Comparison of ENCODE assay signal across 8 cellular contexts in the genomic region with DNA sequence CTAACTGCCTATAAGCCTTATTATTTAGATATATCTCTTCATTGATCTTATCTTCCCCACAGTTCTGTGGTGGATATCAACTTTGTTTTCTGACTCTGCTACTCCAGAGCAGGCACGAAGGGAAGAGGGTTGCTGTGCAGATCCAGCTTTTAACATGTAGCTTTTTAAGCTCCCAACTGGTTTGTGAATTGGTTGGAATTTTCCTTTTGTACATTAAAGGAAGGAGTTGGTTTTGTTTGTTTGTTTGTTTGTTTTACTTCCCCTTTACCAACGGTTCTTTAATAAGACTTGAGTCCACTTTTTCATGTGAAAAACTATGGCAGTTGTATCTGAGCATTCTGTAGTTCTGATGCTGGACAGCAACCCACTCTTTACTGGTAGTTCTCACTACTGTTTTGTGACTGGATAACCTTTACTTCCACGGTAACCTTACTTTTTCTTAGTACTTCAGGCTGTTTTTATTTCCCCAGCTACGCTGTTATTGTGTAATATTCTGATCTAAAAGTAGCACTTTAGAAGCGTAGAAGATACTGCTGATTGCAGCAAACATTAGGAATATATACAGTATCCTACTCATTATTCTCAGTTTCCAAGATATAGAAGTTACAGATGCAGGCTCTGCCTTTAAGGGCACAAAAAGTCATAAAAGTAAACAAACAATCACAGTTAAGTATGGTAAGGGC. TPM values are rescaled to one million over a fixed set of nuclear protein-coding genes. Genes with fewer than 3 reads are reported as not detected.
DNase-seq lines count a peak whose midpoint lies in the region; ATAC-seq and TF ChIP-seq lines count a peak whose summit lies in the region.

No MANE protein-coding gene starts in this region.

- POLR2A ChIA-PET in AG04450 (lab: Yijun Ruan, JAX): no interaction called here

- H3K36me3 ChIP-seq in HUES48 (ENCODE audit: control insufficient read depth, insufficient read depth, low read length) (peaks cover 13% of the 10 kb centered on the region; the same call in 1 of the 2 replicates), liver (ENCODE audit: control insufficient read depth in 4 of 4, insufficient read depth in 3 of 4, low read depth in 1 of 4, low read length in 3 of 4) (peaks cover 0 to 14% (median 2%) of the 10 kb centered on the region in 4 donors)
- H3K36me3 ChIP-seq in effector memory CD4-positive, alpha-beta T cell (ENCODE audit: control insufficient read depth, insufficient read depth, low read length): peaks cover 15% of the 10 kb centered on the region

- H3K36me3 Mint-ChIP-seq in activated T-helper 2 cell treated with anti-CD3 and anti-CD28 coated beads, Interferon-gamma antibody, Interleukin-2, Interleukin-4, amounts not matched to agents 10 μg/mL and 5 μg/mL and 100 μg/mL, durations not matched to agents 14 hours and 24 hours and 36 hours (ENCODE audit: low read depth): peaks cover 53% of the 10 kb centered on the region

- DNase-seq in AG04450 (ENCODE audit: low read depth, low spot score) (no peak), NCI-H1417 (lab: John Stamatoyannopoulos, UW) (no peak)
- no peak for DNase-seq in activated T-helper 2 cell treated with anti-CD3 and anti-CD28 coated beads, Interferon-gamma antibody, Interleukin-2, Interleukin-4, amounts not matched to agents 10 μg/mL and 5 μg/mL and 100 μg/mL, durations not matched to agents 14 hours and 24 hours and 36 hours (ENCODE audit: low spot score)
- DNase-seq in activated effector memory CD4-positive, alpha-beta T cell treated with anti-CD3 and anti-CD28 coated beads, Interleukin-2, amount 50 U/mL, for 16 hours: no peak
- DNase-seq in effector memory CD4-positive, alpha-beta T cell: no peak

- ATAC-seq in GM18502 (IDR thresholded peaks at IDR 0.05; ENCODE audit: poor library complexity, unreplicated experiment): no peak

- H3K27ac Mint-ChIP-seq in activated T-helper 2 cell treated with anti-CD3 and anti-CD28 coated beads, Interferon-gamma antibody, Interleukin-2, Interleukin-4, amounts not matched to agents 10 μg/mL and 5 μg/mL and 100 μg/mL, durations not matched to agents 14 hours and 24 hours and 36 hours: peak overlapping the region; percentile 96

- WGBS in liver: 17% methylated on average over 5 of the region's 5 CpGs

- no peak for TF ChIP-seq RAD21 in liver (IDR thresholded peaks at IDR 0.05)

- no peaks in the 10 kb centered on the region for H3K9me3 Mint-ChIP-seq in activated T-helper 2 cell treated with anti-CD3 and anti-CD28 coated beads, Interferon-gamma antibody, Interleukin-2, Interleukin-4, amounts not matched to agents 10 μg/mL and 5 μg/mL and 100 μg/mL, durations not matched to agents 14 hours and 24 hours and 36 hours

- peaks cover 39% of the 10 kb centered on the region for H3K4me1 Mint-ChIP-seq in activated T-helper 2 cell treated with anti-CD3 and anti-CD28 coated beads, Interferon-gamma antibody, Interleukin-2, Interleukin-4, amounts not matched to agents 10 μg/mL and 5 μg/mL and 100 μg/mL, durations not matched to agents 14 hours and 24 hours and 36 hours (ENCODE audit: low read depth)

- H3K4me3 Mint-ChIP-seq in activated T-helper 2 cell treated with anti-CD3 and anti-CD28 coated beads, Interferon-gamma antibody, Interleukin-2, Interleukin-4, amounts not matched to agents 10 μg/mL and 5 μg/mL and 100 μg/mL, durations not matched to agents 14 hours and 24 hours and 36 hours (ENCODE audit: low read depth): peak overlapping the region; percentile 99

- H3K9ac ChIP-seq in HUES48 (ENCODE audit: low read depth, low read length) (no peak overlapping the region), liver (ENCODE audit: low read depth in 1 of 2, low read length in 2 of 2) (no peak overlapping the region)

- H3K4me1 ChIP-seq in HUES48 (ENCODE audit: control insufficient read depth, insufficient read depth, low read length) (peaks cover 5% of the 10 kb centered on the region), liver (ENCODE audit: control insufficient read depth in 4 of 4, insufficient read depth in 4 of 4, low read length in 3 of 4) (peaks cover 1 to 47% (median 41%) of the 10 kb centered on the region in 4 donors)
- peaks cover 15% of the 10 kb centered on the region for H3K4me1 ChIP-seq in effector memory CD4-positive, alpha-beta T cell (ENCODE audit: control insufficient read depth, insufficient read depth, low read length, poor library complexity, severe bottlenecking)

- no peak overlapping the region for H3K27ac ChIP-seq in AG04450 (ENCODE audit: low read depth, low read length)
- no peak overlapping the region for H3K27ac ChIP-seq in HUES48 (ENCODE audit: low read depth, low read length)
- no peak overlapping the region for H3K27ac ChIP-seq in liver (ENCODE audit: low read depth in 1 of 2, low read length in 2 of 2)
- no peak overlapping the region for H3K27ac ChIP-seq in effector memory CD4-positive, alpha-beta T cell (ENCODE audit: insufficient read depth, low read length, poor library complexity, severe bottlenecking)

- intact Hi-C loops in activated T-helper 2 cell treated with anti-CD3 and anti-CD28 coated beads, Interferon-gamma antibody, Interleukin-2, Interleukin-4, amounts not matched to agents 10 μg/mL and 5 μg/mL and 100 μg/mL, durations not matched to agents 14 hours and 24 hours and 36 hours (cut with micrococcal nuclease): loop anchor here (5.0 kb wide), 1 partner anchor 360 kb away; no protein-coding TSS in a partner anchor

- CTCF ChIA-PET in AG04450 (lab: Charles Lee): interaction anchor here (0.6 to 1.4 kb wide), 2 partner anchors 37 to 361 kb away, joined by 3 read pairs; no protein-coding TSS in a partner anchor

- no peaks in the 10 kb centered on the region for H3K27me3 Mint-ChIP-seq in activated T-helper 2 cell treated with anti-CD3 and anti-CD28 coated beads, Interferon-gamma antibody, Interleukin-2, Interleukin-4, amounts not matched to agents 10 μg/mL and 5 μg/mL and 100 μg/mL, durations not matched to agents 14 hours and 24 hours and 36 hours (ENCODE audit: low read depth)

- TF ChIP-seq CTCF in AG04450 (IDR thresholded peaks at IDR 0.05; ENCODE audit: low read depth, low read length) (no peak), liver (IDR thresholded peaks at IDR 0.05; ENCODE audit: low read depth, low read length, missing input control) (no peak)

- H3K27me3 ChIP-seq in AG04450 (ENCODE audit: control insufficient read depth, insufficient read depth, low read length) (no peaks in the 10 kb centered on the region), HUES48 (ENCODE audit: control insufficient read depth, insufficient read depth, low read length) (no peaks in the 10 kb centered on the region), liver (ENCODE audit: control insufficient read depth in 4 of 4, insufficient read depth in 4 of 4, low read length in 3 of 4) (no peaks in the 10 kb centered on the region)
- H3K27me3 ChIP-seq in effector memory CD4-positive, alpha-beta T cell (replicated peaks; ENCODE audit: control insufficient read depth, insufficient read depth, low read length, poor library complexity, severe bottlenecking): no peaks in the 10 kb centered on the region

- H3K4me3 ChIP-seq in AG04450 (ENCODE audit: low read depth, low read length) (peak overlapping the region; percentile 93), HUES48 (ENCODE audit: low read depth, low read length) (peak overlapping the region; percentile 88), liver (ENCODE audit: low read depth in 1 of 3, low read length in 3 of 3) (peak overlapping the region in 2 of 3 donors; percentile 57 to 84)
- H3K4me3 ChIP-seq in effector memory CD4-positive, alpha-beta T cell (ENCODE audit: insufficient read depth, low read depth, low read length, poor library complexity, severe bottlenecking): no peak overlapping the region

- H3K9me3 ChIP-seq in AG04450 (ENCODE audit: control insufficient read depth, insufficient read depth, low read length): no peaks in the 10 kb centered on the region; the same call in 1 of the 2 replicates
- no peaks in the 10 kb centered on the region for H3K9me3 ChIP-seq in HUES48 (ENCODE audit: control insufficient read depth, insufficient read depth, low read length)
- no peaks in the 10 kb centered on the region for H3K9me3 ChIP-seq in liver (ENCODE audit: control insufficient read depth in 4 of 4, low read length in 3 of 4)
- no peaks in the 10 kb centered on the region for H3K9me3 ChIP-seq in effector memory CD4-positive, alpha-beta T cell (ENCODE audit: control insufficient read depth, low read length)

TF ChIP-seq in liver, 16 proteins besides CTCF, POLR2A, EP300 and RAD21:
- no peak for TF ChIP-seq JUND (IDR thresholded peaks at IDR 0.05)
- TF ChIP-seq FOXA1 (IDR thresholded peaks at IDR 0.05): no peak
- no peak for TF ChIP-seq YY1 (IDR thresholded peaks at IDR 0.05)
- TF ChIP-seq, protein P1, sequence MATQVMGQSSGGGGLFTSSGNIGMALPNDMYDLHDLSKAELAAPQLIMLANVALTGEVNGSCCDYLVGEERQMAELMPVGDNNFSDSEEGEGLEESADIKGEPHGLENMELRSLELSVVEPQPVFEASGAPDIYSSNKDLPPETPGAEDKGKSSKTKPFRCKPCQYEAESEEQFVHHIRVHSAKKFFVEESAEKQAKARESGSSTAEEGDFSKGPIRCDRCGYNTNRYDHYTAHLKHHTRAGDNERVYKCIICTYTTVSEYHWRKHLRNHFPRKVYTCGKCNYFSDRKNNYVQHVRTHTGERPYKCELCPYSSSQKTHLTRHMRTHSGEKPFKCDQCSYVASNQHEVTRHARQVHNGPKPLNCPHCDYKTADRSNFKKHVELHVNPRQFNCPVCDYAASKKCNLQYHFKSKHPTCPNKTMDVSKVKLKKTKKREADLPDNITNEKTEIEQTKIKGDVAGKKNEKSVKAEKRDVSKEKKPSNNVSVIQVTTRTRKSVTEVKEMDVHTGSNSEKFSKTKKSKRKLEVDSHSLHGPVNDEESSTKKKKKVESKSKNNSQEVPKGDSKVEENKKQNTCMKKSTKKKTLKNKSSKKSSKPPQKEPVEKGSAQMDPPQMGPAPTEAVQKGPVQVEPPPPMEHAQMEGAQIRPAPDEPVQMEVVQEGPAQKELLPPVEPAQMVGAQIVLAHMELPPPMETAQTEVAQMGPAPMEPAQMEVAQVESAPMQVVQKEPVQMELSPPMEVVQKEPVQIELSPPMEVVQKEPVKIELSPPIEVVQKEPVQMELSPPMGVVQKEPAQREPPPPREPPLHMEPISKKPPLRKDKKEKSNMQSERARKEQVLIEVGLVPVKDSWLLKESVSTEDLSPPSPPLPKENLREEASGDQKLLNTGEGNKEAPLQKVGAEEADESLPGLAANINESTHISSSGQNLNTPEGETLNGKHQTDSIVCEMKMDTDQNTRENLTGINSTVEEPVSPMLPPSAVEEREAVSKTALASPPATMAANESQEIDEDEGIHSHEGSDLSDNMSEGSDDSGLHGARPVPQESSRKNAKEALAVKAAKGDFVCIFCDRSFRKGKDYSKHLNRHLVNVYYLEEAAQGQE (IDR thresholded peaks at IDR 0.05): peak; percentile 97

RNA-seq across cellular contexts. Expression of a gene that starts 1.6 kb away (rescaled TPM):
- polyA plus RNA-seq in AG04450 (2011; rRNA removed) (41.2 and 56.1 TPM in 2 replicates), liver (10 to 100 TPM; 14.7 to 20.1 TPM)
- 29.4 and 37.9 TPM in 2 replicates for polyA minus RNA-seq in AG04450 (2011; rRNA and poly(A)+ RNA removed)
- total RNA-seq in activated T-helper 2 cell treated with anti-CD3 and anti-CD28 coated beads, Interferon-gamma antibody, Interleukin-2, Interleukin-4, amounts not matched to agents 10 μg/mL and 5 μg/mL and 100 μg/mL, durations not matched to agents 14 hours and 24 hours and 36 hours: 46.9 and 50.9 TPM in 2 replicates
- 10 to 100 TPM; 25.3 to 32.0 TPM for total RNA-seq in liver
